In the genomic region with DNA sequence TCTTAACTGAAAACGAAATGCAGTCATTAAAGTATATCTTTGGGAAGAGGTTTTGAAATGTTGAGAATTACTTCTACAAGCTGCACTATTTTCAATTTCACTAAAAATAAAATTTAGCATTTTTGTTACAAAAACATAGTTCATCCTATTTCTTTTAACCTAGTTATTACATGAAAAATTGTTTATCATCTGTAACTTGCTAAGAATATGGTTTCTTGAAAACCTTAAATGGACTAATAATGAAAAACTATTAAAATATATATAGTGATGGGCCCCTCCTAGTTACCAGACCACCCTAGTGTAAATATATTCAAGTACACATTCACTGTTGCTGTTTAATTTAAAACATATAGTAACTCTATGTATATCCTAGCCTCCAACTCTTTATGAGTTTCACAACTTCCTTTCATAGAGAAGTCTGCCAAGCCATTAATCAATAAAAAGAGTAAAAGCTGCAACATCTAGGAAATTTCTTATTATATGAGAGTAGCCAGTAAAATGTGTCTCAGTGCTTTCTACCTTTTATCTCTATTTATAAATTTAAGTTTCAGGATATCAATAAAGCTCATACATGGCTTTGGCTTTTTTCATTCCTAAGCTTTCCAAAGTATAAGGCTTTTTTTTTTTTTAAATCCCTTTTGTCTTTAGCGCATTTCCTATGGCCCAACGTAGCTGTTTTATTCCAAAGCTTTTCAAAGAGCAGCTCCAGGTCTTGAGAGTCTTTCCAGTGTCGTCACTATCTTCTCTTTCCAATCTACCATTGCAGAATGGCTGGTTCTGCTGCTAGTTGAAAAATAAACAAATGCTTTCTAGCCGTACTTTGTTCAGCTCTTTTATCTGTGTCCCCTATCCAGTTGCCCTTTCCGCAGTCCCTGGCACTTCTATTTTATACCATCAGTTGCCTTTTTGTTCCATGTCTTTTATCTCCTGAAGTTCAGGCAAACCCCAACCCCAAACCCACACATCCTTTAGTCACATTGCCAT, we compare ENCODE assay signal across 8 cellular contexts. TPM values are rescaled to one million over a fixed set of nuclear protein-coding genes. Genes with fewer than 3 reads are reported as not detected.
DNase-seq lines count a peak whose midpoint lies in the region; ATAC-seq, FAIRE-seq and TF ChIP-seq lines count a peak whose summit lies in the region.

No MANE protein-coding gene starts in this region.

- H3K27ac Mint-ChIP-seq in activated CD4-positive, alpha-beta T cell treated with anti-CD3 and anti-CD28 coated beads, Interleukin-2, amount 10 ng/mL, durations not matched to agents 24 days and 14 days, result peak overlapping the region; percentile 98

- peaks cover 78% of the 10 kb centered on the region for H3K79me2 ChIP-seq in PC-9 (ENCODE audit: low read depth)

- TF ChIP-seq POLR2A in H54 (IDR thresholded peaks at IDR 0.05; ENCODE audit: low read depth, low read length), result no peak

- no peaks in the 10 kb centered on the region for H3K9me2 ChIP-seq in PC-9 (ENCODE audit: insufficient read depth)

- H3K9ac ChIP-seq in endocrine pancreas (ENCODE audit: control insufficient read depth, insufficient read depth, low read length), result peak overlapping the region; percentile 57

- peak overlapping the region; percentile 81 for H3K4me3 ChIP-seq in PC-9
- peak overlapping the region; percentile 100 for H3K4me3 ChIP-seq in endocrine pancreas (ENCODE audit: control insufficient read depth, insufficient read depth, low read length)
- peak overlapping the region; percentile 6 to 95 for H3K4me3 ChIP-seq in neutrophil (ENCODE audit: low read depth in 1 of 2, low read length in 1 of 2)

- TF ChIP-seq CTCF in PC-9 (conservative IDR thresholded peaks at IDR 0.05), result no peak
- no peak for TF ChIP-seq CTCF in neutrophil (IDR thresholded peaks at IDR 0.05)

- H3K36me3 ChIP-seq in PC-9 (ENCODE audit: low read depth) (peaks cover 59% of the 10 kb centered on the region), endocrine pancreas (ENCODE audit: control insufficient read depth, insufficient read depth, low read length) (peaks cover 20% of the 10 kb centered on the region), neutrophil (peaks cover 12% of the 10 kb centered on the region)

- no peaks in the 10 kb centered on the region for H3K27me3 Mint-ChIP-seq in activated CD4-positive, alpha-beta T cell treated with anti-CD3 and anti-CD28 coated beads, Interleukin-2, amount 10 ng/mL, durations not matched to agents 24 days and 14 days

- H3K27ac ChIP-seq in PC-9 (peak overlapping the region; percentile 99), neutrophil (peak overlapping the region; percentile 99)

- POLR2A ChIA-PET in PC-9 (lab: Charles Lee; ENCODE audit: unreplicated experiment), result interaction anchor here (0.6 to 1.9 kb wide), 10 partner anchors 9 to 538 kb away, joined by 3 to 12 read pairs (median 6); no protein-coding TSS in a partner anchor

- ATAC-seq in GM21381 (IDR thresholded peaks at IDR 0.05; ENCODE audit: unreplicated experiment) (no peak), GM21447 (IDR thresholded peaks at IDR 0.05; ENCODE audit: unreplicated experiment) (no peak)

- FAIRE-seq in H54 (lab: Jason Lieb, UNC), result no peak

- H3K27me3 ChIP-seq in PC-9 (ENCODE audit: insufficient read depth, low read depth), result no peaks in the 10 kb centered on the region
- H3K27me3 ChIP-seq in endocrine pancreas (ENCODE audit: control insufficient read depth, insufficient read depth, low read length), result no peaks in the 10 kb centered on the region
- no peaks in the 10 kb centered on the region for H3K27me3 ChIP-seq in neutrophil

- BruUV-seq in PC-9 (replicated peaks; lab: Mats Ljungman, UMichigan), result TSS peak; percentile 67

- H3K4me1 ChIP-seq in PC-9 (replicated peaks; ENCODE audit: insufficient read depth), result peaks cover 49% of the 10 kb centered on the region
- H3K4me1 ChIP-seq in endocrine pancreas (ENCODE audit: control insufficient read depth, insufficient read depth, low read length), result peaks cover 26% of the 10 kb centered on the region
- H3K4me1 ChIP-seq in neutrophil (ENCODE audit: control insufficient read depth in 1 of 2, insufficient read depth in 1 of 2, low read depth in 1 of 2, low read length in 1 of 2), result peaks cover 92 to 97% of the 10 kb centered on the region in 2 experiments

- CTCF ChIA-PET in PC-9 (lab: Charles Lee), result interaction anchor here (0.5 to 2.2 kb wide), 5 partner anchors 105 to 821 kb away, joined by 3 to 17 read pairs (median 4); no protein-coding TSS in a partner anchor

- no peak for DNase-seq in activated CD4-positive, alpha-beta T cell treated with anti-CD3 and anti-CD28 coated beads, Interleukin-2, amount 10 ng/mL, durations not matched to agents 24 days and 14 days
- no peak for DNase-seq in activated CD4-positive, alpha-beta T cell treated with anti-CD3 and anti-CD28 coated beads for 1 hour
- DNase-seq in PC-9 (no peak), H54 (ENCODE audit: insufficient read length, low spot score) (no peak)

- H3K4me1 Mint-ChIP-seq in activated CD4-positive, alpha-beta T cell treated with anti-CD3 and anti-CD28 coated beads, Interleukin-2, amount 10 ng/mL, durations not matched to agents 24 days and 14 days, result peaks cover 55% of the 10 kb centered on the region

- no peaks in the 10 kb centered on the region for H3K9me3 Mint-ChIP-seq in activated CD4-positive, alpha-beta T cell treated with anti-CD3 and anti-CD28 coated beads, Interleukin-2, amount 10 ng/mL, durations not matched to agents 24 days and 14 days

- H2AFZ ChIP-seq in PC-9, result no peak overlapping the region

- H3F3A ChIP-seq in PC-9 (ENCODE audit: insufficient read depth, low read depth), result peaks cover 90% of the 10 kb centered on the region

- peak overlapping the region; percentile 97 for H3K4me3 Mint-ChIP-seq in activated CD4-positive, alpha-beta T cell treated with anti-CD3 and anti-CD28 coated beads, Interleukin-2, amount 10 ng/mL, durations not matched to agents 24 days and 14 days

- H3K9me3 ChIP-seq in PC-9 (ENCODE audit: insufficient read depth, low read depth) (no peaks in the 10 kb centered on the region), endocrine pancreas (ENCODE audit: control insufficient read depth, low read length) (no peaks in the 10 kb centered on the region), neutrophil (no peaks in the 10 kb centered on the region)

- peak overlapping the region; percentile 99 for H3K4me2 ChIP-seq in PC-9

- H4K20me1 ChIP-seq in PC-9 (ENCODE audit: insufficient read depth), result peaks cover 31% of the 10 kb centered on the region

- intact Hi-C loops in activated CD4-positive, alpha-beta T cell treated with anti-CD3 and anti-CD28 coated beads, Interleukin-2, amount 10 ng/mL, durations not matched to agents 24 days and 14 days (cut with micrococcal nuclease), result loop anchor here (2.0 to 10.0 kb wide), 3 partner anchors 471 to 1261 kb away; a partner anchor contains a TSS
- intact Hi-C loops in PC-9 (cut with micrococcal nuclease; ENCODE audit: unreplicated experiment), result loop anchor here (1.0 to 10.0 kb wide), 5 partner anchors 38 to 489 kb away; no protein-coding TSS in a partner anchor

- H3K36me3 Mint-ChIP-seq in activated CD4-positive, alpha-beta T cell treated with anti-CD3 and anti-CD28 coated beads, Interleukin-2, amount 10 ng/mL, durations not matched to agents 24 days and 14 days (ENCODE audit: low read depth), result peaks cover 62% of the 10 kb centered on the region

RNA-seq across cellular contexts. Expression of a gene that starts 6.5 kb away (rescaled TPM):
- 206 and 217 TPM in 2 replicates for total RNA-seq in activated CD4-positive, alpha-beta T cell treated with anti-CD3 and anti-CD28 coated beads, Interleukin-2, amount 10 ng/mL, durations not matched to agents 24 days and 14 days
- total RNA-seq in PC-9 (2021), result 80.7 and 122 TPM in 2 replicates
